2 cellular contexts compared by ENCODE assay signal in the genomic region with DNA sequence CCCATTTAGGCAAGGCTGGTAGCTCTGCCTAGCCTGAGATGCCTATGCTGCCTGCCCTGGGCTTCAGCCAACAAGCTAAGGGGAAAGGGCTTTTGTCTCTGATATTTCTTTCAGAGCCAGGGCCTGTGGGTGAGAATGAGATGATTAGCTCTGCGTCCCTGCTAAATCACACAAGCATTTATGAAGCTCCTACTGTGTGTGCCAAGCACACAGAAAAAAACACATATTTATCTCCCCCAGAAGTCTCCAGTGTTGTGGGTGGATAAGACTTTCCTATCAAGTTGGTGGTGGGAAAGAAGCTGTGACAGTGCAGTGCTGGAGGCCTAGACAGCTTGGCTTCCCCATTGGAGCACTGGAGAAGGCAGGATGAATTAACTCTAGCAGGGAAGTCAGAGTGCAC.
TF ChIP-seq lines count a peak whose summit lies in the region.

No MANE protein-coding gene starts in this region.

TF ChIP-seq in SK-N-SH, 30 proteins besides CTCF, POLR2A, EP300 and RAD21 (continued from another document):
- TF ChIP-seq, protein P1, sequence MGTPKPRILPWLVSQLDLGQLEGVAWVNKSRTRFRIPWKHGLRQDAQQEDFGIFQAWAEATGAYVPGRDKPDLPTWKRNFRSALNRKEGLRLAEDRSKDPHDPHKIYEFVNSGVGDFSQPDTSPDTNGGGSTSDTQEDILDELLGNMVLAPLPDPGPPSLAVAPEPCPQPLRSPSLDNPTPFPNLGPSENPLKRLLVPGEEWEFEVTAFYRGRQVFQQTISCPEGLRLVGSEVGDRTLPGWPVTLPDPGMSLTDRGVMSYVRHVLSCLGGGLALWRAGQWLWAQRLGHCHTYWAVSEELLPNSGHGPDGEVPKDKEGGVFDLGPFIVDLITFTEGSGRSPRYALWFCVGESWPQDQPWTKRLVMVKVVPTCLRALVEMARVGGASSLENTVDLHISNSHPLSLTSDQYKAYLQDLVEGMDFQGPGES (IDR thresholded peaks at IDR 0.05; ENCODE audit: low read depth, low read length) = no peak
- TF ChIP-seq TEAD4 (IDR thresholded peaks at IDR 0.05; ENCODE audit: borderline replicate concordance, insufficient read depth) (no peak), CHD2 (IDR thresholded peaks at IDR 0.05; ENCODE audit: low read length, partially characterized antibody) (no peak), POLR2AphosphoS5 (IDR thresholded peaks at IDR 0.05; ENCODE audit: low read depth, low read length) (no peak), EZH2phosphoT487 (IDR thresholded peaks at IDR 0.05; ENCODE audit: borderline replicate concordance, low read depth) (no peak), YY1 (IDR thresholded peaks at IDR 0.05; ENCODE audit: low read depth) (no peak), TCF12 (IDR thresholded peaks at IDR 0.05) (no peak), RFX5 (IDR thresholded peaks at IDR 0.05; ENCODE audit: low read length) (no peak)
- TF ChIP-seq, protein P2, sequence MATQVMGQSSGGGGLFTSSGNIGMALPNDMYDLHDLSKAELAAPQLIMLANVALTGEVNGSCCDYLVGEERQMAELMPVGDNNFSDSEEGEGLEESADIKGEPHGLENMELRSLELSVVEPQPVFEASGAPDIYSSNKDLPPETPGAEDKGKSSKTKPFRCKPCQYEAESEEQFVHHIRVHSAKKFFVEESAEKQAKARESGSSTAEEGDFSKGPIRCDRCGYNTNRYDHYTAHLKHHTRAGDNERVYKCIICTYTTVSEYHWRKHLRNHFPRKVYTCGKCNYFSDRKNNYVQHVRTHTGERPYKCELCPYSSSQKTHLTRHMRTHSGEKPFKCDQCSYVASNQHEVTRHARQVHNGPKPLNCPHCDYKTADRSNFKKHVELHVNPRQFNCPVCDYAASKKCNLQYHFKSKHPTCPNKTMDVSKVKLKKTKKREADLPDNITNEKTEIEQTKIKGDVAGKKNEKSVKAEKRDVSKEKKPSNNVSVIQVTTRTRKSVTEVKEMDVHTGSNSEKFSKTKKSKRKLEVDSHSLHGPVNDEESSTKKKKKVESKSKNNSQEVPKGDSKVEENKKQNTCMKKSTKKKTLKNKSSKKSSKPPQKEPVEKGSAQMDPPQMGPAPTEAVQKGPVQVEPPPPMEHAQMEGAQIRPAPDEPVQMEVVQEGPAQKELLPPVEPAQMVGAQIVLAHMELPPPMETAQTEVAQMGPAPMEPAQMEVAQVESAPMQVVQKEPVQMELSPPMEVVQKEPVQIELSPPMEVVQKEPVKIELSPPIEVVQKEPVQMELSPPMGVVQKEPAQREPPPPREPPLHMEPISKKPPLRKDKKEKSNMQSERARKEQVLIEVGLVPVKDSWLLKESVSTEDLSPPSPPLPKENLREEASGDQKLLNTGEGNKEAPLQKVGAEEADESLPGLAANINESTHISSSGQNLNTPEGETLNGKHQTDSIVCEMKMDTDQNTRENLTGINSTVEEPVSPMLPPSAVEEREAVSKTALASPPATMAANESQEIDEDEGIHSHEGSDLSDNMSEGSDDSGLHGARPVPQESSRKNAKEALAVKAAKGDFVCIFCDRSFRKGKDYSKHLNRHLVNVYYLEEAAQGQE (IDR thresholded peaks at IDR 0.05; ENCODE audit: low read depth, low read length) = no peak
- TF ChIP-seq, protein P3, sequence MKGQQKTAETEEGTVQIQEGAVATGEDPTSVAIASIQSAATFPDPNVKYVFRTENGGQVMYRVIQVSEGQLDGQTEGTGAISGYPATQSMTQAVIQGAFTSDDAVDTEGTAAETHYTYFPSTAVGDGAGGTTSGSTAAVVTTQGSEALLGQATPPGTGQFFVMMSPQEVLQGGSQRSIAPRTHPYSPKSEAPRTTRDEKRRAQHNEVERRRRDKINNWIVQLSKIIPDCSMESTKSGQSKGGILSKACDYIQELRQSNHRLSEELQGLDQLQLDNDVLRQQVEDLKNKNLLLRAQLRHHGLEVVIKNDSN (IDR thresholded peaks at IDR 0.05; ENCODE audit: borderline replicate concordance, low read depth) = no peak

TF ChIP-seq in SK-N-SH treated with all-trans-retinoic acid at 6 μM for 48 hours, 23 proteins besides CTCF, POLR2A, EP300 and RAD21 (continued from another document):
- TF ChIP-seq, protein P4, sequence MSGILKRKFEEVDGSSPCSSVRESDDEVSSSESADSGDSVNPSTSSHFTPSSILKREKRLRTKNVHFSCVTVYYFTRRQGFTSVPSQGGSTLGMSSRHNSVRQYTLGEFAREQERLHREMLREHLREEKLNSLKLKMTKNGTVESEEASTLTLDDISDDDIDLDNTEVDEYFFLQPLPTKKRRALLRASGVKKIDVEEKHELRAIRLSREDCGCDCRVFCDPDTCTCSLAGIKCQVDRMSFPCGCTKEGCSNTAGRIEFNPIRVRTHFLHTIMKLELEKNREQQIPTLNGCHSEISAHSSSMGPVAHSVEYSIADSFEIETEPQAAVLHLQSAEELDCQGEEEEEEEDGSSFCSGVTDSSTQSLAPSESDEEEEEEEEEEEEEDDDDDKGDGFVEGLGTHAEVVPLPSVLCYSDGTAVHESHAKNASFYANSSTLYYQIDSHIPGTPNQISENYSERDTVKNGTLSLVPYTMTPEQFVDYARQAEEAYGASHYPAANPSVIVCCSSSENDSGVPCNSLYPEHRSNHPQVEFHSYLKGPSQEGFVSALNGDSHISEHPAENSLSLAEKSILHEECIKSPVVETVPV (CRISPR knock-in tag; IDR thresholded peaks at IDR 0.05) = no peak
- TF ChIP-seq TOX (CRISPR knock-in tag; IDR thresholded peaks at IDR 0.05; ENCODE audit: borderline replicate concordance) (no peak), TCF4 (CRISPR knock-in tag; IDR thresholded peaks at IDR 0.05; ENCODE audit: borderline replicate concordance) (no peak), ARNTL (CRISPR knock-in tag; IDR thresholded peaks at IDR 0.05; ENCODE audit: borderline replicate concordance, low read depth) (no peak), ZC3H10 (CRISPR knock-in tag; IDR thresholded peaks at IDR 0.05) (no peak), GLIS3 (CRISPR knock-in tag; IDR thresholded peaks at IDR 0.05) (no peak), ZNF8 (CRISPR knock-in tag; IDR thresholded peaks at IDR 0.05) (no peak), ZFP30 (CRISPR knock-in tag; IDR thresholded peaks at IDR 0.05) (no peak), CSDC2 (CRISPR knock-in tag; IDR thresholded peaks at IDR 0.05) (no peak), OSR1 (CRISPR knock-in tag; IDR thresholded peaks at IDR 0.05) (no peak), RARB (CRISPR knock-in tag; IDR thresholded peaks at IDR 0.05) (no peak)
- TF ChIP-seq, protein P5, sequence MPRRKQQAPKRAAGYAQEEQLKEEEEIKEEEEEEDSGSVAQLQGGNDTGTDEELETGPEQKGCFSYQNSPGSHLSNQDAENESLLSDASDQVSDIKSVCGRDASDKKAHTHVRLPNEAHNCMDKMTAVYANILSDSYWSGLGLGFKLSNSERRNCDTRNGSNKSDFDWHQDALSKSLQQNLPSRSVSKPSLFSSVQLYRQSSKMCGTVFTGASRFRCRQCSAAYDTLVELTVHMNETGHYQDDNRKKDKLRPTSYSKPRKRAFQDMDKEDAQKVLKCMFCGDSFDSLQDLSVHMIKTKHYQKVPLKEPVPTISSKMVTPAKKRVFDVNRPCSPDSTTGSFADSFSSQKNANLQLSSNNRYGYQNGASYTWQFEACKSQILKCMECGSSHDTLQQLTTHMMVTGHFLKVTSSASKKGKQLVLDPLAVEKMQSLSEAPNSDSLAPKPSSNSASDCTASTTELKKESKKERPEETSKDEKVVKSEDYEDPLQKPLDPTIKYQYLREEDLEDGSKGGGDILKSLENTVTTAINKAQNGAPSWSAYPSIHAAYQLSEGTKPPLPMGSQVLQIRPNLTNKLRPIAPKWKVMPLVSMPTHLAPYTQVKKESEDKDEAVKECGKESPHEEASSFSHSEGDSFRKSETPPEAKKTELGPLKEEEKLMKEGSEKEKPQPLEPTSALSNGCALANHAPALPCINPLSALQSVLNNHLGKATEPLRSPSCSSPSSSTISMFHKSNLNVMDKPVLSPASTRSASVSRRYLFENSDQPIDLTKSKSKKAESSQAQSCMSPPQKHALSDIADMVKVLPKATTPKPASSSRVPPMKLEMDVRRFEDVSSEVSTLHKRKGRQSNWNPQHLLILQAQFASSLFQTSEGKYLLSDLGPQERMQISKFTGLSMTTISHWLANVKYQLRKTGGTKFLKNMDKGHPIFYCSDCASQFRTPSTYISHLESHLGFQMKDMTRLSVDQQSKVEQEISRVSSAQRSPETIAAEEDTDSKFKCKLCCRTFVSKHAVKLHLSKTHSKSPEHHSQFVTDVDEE (CRISPR knock-in tag; IDR thresholded peaks at IDR 0.05) = no peak
